1 cellular context compared by ENCODE assay signal in the genomic region with DNA sequence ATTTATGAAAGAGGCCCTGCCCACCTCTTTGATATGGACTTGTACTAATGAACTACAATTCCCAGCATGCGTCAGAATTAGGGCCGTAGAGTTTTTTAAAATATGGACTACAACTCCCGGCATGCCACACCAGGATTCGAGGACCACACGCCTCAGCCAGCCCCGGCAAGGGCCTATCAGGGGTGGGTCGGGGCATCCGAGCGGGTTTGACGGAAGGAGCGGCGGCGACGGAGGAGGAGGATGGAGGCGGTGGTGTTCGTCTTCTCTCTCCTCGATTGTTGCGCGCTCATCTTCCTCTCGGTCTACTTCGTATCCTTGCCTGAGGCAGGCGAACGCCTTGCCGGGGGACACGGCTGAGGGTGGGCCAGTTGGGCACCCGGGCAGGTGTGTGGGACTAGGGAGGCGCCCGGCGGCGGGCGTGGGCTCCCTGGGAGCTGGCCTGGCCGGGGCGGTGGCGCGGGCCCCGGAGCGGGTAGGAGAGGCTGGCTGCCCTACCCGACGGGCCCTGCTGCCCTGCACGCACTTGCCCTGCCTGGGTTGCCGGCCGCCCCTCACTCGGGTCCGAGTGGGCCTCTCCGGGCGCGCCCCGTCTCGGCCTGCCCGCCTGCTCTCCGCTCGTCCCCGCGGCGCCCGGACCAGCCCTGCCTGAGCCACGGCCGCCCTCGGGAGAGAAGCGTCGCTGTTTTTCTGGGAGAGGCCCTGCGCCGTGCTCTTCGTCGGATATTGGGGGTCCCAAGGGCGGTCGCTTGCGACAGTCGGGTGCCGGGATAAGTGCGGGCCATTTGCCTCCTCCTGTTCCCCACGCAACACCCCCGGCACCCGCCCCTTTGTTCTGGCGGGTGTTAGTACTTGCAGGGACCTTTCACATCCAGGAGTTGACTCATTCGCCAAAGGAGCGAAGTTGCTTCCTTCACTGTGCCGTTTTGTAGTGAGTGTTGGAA.
A peak's percentile ranks its signal among the peaks of the same experiment; 100 is the strongest.
TF ChIP-seq lines count a peak whose summit lies in the region.

A gene (plus strand): TSS at position 195 of the 941 bp plus-strand sequence. CDS start 46 bp downstream, at position 241.

TF ChIP-seq in A549, 52 proteins besides CTCF, POLR2A, EP300 and RAD21 (continued from another document):
- TF ChIP-seq NFE2L2 (conservative IDR thresholded peaks at IDR 0.05; ENCODE audit: low read length) (no peak), MYC (IDR thresholded peaks at IDR 0.05; ENCODE audit: borderline replicate concordance, low read length) (no peak), JUN (IDR thresholded peaks at IDR 0.05) (peak; percentile 22 to 69; a peak in 3 of 5 replicates), CBX8 (IDR thresholded peaks at IDR 0.05) (no peak), PHF8 (IDR thresholded peaks at IDR 0.05; ENCODE audit: borderline replicate concordance, low read depth) (peak; percentile 70; the same call in 1 of the 2 replicates), POLR2AphosphoS2 (conservative IDR thresholded peaks at IDR 0.05; ENCODE audit: low read length) (no peak), EHMT2 (IDR thresholded peaks at IDR 0.05; ENCODE audit: low read depth) (no peak), MAFK (IDR thresholded peaks at IDR 0.05; ENCODE audit: partially characterized antibody) (no peak), RCOR1 (IDR thresholded peaks at IDR 0.05; ENCODE audit: low read depth, low read length) (no peak)
- TF ChIP-seq, protein P1, sequence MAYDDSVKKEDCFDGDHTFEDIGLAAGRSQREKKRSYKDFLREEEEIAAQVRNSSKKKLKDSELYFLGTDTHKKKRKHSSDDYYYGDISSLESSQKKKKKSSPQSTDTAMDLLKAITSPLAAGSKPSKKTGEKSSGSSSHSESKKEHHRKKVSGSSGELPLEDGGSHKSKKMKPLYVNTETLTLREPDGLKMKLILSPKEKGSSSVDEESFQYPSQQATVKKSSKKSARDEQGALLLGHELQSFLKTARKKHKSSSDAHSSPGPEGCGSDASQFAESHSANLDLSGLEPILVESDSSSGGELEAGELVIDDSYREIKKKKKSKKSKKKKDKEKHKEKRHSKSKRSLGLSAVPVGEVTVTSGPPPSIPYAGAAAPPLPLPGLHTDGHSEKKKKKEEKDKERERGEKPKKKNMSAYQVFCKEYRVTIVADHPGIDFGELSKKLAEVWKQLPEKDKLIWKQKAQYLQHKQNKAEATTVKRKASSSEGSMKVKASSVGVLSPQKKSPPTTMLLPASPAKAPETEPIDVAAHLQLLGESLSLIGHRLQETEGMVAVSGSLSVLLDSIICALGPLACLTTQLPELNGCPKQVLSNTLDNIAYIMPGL (CRISPR knock-in tag; IDR thresholded peaks at IDR 0.05; ENCODE audit: borderline replicate concordance): no peak
- TF ChIP-seq, protein P2, sequence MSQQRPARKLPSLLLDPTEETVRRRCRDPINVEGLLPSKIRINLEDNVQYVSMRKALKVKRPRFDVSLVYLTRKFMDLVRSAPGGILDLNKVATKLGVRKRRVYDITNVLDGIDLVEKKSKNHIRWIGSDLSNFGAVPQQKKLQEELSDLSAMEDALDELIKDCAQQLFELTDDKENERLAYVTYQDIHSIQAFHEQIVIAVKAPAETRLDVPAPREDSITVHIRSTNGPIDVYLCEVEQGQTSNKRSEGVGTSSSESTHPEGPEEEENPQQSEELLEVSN (IDR thresholded peaks at IDR 0.05; ENCODE audit: borderline replicate concordance, low read depth): no peak
- TF ChIP-seq, protein P3, sequence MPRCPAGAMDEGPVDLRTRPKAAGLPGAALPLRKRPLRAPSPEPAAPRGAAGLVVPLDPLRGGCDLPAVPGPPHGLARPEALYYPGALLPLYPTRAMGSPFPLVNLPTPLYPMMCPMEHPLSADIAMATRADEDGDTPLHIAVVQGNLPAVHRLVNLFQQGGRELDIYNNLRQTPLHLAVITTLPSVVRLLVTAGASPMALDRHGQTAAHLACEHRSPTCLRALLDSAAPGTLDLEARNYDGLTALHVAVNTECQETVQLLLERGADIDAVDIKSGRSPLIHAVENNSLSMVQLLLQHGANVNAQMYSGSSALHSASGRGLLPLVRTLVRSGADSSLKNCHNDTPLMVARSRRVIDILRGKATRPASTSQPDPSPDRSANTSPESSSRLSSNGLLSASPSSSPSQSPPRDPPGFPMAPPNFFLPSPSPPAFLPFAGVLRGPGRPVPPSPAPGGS (IDR thresholded peaks at IDR 0.05): 0 out of 3 replicates have a peak, but pooled peaks have one; percentile 40
- TF ChIP-seq, protein P4, sequence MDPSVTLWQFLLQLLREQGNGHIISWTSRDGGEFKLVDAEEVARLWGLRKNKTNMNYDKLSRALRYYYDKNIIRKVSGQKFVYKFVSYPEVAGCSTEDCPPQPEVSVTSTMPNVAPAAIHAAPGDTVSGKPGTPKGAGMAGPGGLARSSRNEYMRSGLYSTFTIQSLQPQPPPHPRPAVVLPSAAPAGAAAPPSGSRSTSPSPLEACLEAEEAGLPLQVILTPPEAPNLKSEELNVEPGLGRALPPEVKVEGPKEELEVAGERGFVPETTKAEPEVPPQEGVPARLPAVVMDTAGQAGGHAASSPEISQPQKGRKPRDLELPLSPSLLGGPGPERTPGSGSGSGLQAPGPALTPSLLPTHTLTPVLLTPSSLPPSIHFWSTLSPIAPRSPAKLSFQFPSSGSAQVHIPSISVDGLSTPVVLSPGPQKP (IDR thresholded peaks at IDR 0.05; ENCODE audit: low read depth, low read length): no peak
- TF ChIP-seq, protein P5, sequence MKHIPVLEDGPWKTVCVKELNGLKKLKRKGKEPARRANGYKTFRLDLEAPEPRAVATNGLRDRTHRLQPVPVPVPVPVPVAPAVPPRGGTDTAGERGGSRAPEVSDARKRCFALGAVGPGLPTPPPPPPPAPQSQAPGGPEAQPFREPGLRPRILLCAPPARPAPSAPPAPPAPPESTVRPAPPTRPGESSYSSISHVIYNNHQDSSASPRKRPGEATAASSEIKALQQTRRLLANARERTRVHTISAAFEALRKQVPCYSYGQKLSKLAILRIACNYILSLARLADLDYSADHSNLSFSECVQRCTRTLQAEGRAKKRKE (CRISPR knock-in tag; IDR thresholded peaks at IDR 0.05; ENCODE audit: low read depth): no peak
